1 cellular context compared by ENCODE assay signal in the genomic region with DNA sequence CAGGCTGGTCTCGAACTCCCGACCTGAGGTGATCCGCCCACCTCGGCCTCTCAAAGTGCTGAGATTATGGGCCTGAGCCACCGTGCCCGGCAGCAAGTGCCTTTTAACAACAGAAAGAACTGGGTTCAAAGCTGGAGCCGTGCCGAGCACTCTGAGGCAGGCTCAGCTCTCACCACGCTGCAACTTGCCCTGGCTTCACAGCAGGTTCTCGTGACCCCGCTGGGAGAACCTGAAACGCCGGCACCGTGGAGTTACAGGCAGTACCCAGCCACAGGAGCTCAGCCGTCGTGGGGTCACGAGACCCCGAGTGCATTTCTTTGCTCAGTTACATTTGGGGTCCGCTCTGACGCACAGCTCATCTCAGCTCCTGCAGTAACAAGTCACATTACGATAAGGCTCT.
TF ChIP-seq lines count a peak whose summit lies in the region.

No MANE protein-coding gene starts in this region.

TF ChIP-seq in GM12878, 131 proteins besides CTCF, POLR2A, EP300 and RAD21:
- TF ChIP-seq EZH2 (IDR thresholded peaks at IDR 0.05; ENCODE audit: borderline replicate concordance, control insufficient read depth, low read depth, low read length) (no peak), ZBED1 (IDR thresholded peaks at IDR 0.05; ENCODE audit: borderline replicate concordance) (no peak), PKNOX1 (IDR thresholded peaks at IDR 0.05) (no peak), JUNB (IDR thresholded peaks at IDR 0.05) (no peak), CREB1 (IDR thresholded peaks at IDR 0.05; ENCODE audit: low read depth) (no peak), NFIC (IDR thresholded peaks at IDR 0.05; ENCODE audit: low read depth, low read length) (no peak), RELA (IDR thresholded peaks at IDR 0.05; ENCODE audit: borderline replicate concordance, partially characterized antibody) (no peak), ASH2L (IDR thresholded peaks at IDR 0.05; ENCODE audit: borderline replicate concordance, low read depth) (no peak), ZNF207 (IDR thresholded peaks at IDR 0.05; ENCODE audit: borderline replicate concordance) (no peak), SMC3 (IDR thresholded peaks at IDR 0.05; ENCODE audit: borderline replicate concordance, low read length) (no peak), RFX5 (IDR thresholded peaks at IDR 0.05; ENCODE audit: low read depth, low read length) (no peak)
